In the genomic region with DNA sequence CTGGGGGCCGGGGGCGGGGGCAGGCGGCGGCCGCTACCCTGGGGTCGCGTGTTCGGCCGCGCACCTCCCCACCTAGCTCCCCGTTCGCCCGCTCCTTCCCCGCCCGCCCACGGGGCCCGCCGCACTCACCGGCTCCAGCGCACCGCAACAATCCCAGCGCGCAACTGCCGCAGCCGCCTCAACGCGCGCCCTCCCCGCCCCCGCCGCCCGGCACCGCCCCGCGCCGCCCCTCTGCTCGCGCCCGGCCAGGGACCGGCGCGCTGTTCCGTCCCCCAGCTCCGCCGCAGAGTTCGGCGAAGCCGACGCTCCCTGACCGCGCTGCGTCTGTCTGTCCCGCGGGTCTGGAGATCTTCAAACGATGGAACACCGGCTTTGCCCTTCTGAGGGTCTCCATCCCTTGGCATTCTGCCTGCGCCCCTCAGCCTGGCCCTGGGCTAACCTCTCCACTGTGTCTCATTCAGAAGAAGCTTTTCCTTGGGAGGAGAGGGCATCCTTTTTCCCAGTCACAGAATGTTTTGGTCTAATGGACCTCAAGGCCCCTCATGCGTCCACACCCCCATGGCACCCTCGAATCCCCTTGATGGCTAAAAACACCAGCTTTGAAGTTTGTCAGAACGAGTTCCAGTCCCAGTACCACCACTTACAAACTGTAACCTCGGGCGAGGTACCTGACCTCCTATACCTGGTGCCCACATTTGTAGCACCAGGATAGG, we compare ENCODE assay signal across 8 cellular contexts. TPM values are rescaled to one million over a fixed set of nuclear protein-coding genes. Genes with fewer than 3 reads are reported as not detected.
A peak's percentile ranks its signal among the peaks of the same experiment; 100 is the strongest.
DNase-seq lines count a peak whose midpoint lies in the region; ATAC-seq and TF ChIP-seq lines count a peak whose summit lies in the region.

A gene (minus strand): TSS at position 166 of the 713 bp plus-strand sequence. CDS start 18,314 bp downstream, outside the sequence.

- TF ChIP-seq CTCF in RWPE1 (conservative IDR thresholded peaks at IDR 0.05; ENCODE audit: low read depth): no peak
- TF ChIP-seq CTCF in natural killer cell (IDR thresholded peaks at IDR 0.05): no peak

- peaks cover 35% of the 10 kb centered on the region for H3K4me1 Mint-ChIP-seq in activated T-helper 2 cell treated with anti-CD3 and anti-CD28 coated beads, Interferon-gamma antibody, Interleukin-2, Interleukin-4, amounts not matched to agents 10 μg/mL and 5 μg/mL and 100 μg/mL, durations not matched to agents 14 hours and 24 hours and 36 hours (ENCODE audit: low read depth)
- H3K4me1 Mint-ChIP-seq in natural killer cell: peaks cover 38 to 49% of the 10 kb centered on the region in 2 donors

- H3K36me3 Mint-ChIP-seq in activated T-helper 2 cell treated with anti-CD3 and anti-CD28 coated beads, Interferon-gamma antibody, Interleukin-2, Interleukin-4, amounts not matched to agents 10 μg/mL and 5 μg/mL and 100 μg/mL, durations not matched to agents 14 hours and 24 hours and 36 hours (ENCODE audit: low read depth): peaks cover 29% of the 10 kb centered on the region
- no peaks in the 10 kb centered on the region for H3K36me3 Mint-ChIP-seq in natural killer cell

- DNase-seq in COLO829 (ENCODE audit: low spot score) (peak; percentile 42), HUDEP-2 (lab: John Stamatoyannopoulos, UW; ENCODE audit: unreplicated experiment in 76 of 76) (peak in 59 of 76 experiments; percentile 4 to 74 (median 49)), RWPE1 (ENCODE audit: low spot score) (peak; percentile 89), fibroblast of peridontal ligament (ENCODE audit: extremely low read depth) (peak; percentile 55), natural killer cell (peak; percentile 77)
- peak; percentile 76 for DNase-seq in activated T-helper 2 cell treated with anti-CD3 and anti-CD28 coated beads, Interferon-gamma antibody, Interleukin-2, Interleukin-4, amounts not matched to agents 10 μg/mL and 5 μg/mL and 100 μg/mL, durations not matched to agents 14 hours and 24 hours and 36 hours (ENCODE audit: low spot score)
- DNase-seq in stimulated activated naive CD4-positive, alpha-beta T cell (lab: John Stamatoyannopoulos, UW): peak; percentile 52 to 84 (median 65)

- H3K9me3 Mint-ChIP-seq in activated T-helper 2 cell treated with anti-CD3 and anti-CD28 coated beads, Interferon-gamma antibody, Interleukin-2, Interleukin-4, amounts not matched to agents 10 μg/mL and 5 μg/mL and 100 μg/mL, durations not matched to agents 14 hours and 24 hours and 36 hours: no peaks in the 10 kb centered on the region
- no peaks in the 10 kb centered on the region for H3K9me3 Mint-ChIP-seq in natural killer cell

- H3K27me3 Mint-ChIP-seq in activated T-helper 2 cell treated with anti-CD3 and anti-CD28 coated beads, Interferon-gamma antibody, Interleukin-2, Interleukin-4, amounts not matched to agents 10 μg/mL and 5 μg/mL and 100 μg/mL, durations not matched to agents 14 hours and 24 hours and 36 hours (ENCODE audit: low read depth): no peaks in the 10 kb centered on the region
- H3K27me3 Mint-ChIP-seq in natural killer cell (ENCODE audit: low read depth in 2 of 2): no peaks in the 10 kb centered on the region

- POLR2A ChIA-PET in RWPE1 (lab: Yijun Ruan, JAX; ENCODE audit: low non-redundant PET): interaction anchor here (0.5 to 2.5 kb wide), 4 partner anchors 38 to 497 kb away, joined by 4 to 9 read pairs (median 4); a partner anchor contains a TSS

- peak within 1 kb of the TSS; percentile 99 for H3K4me3 Mint-ChIP-seq in activated T-helper 2 cell treated with anti-CD3 and anti-CD28 coated beads, Interferon-gamma antibody, Interleukin-2, Interleukin-4, amounts not matched to agents 10 μg/mL and 5 μg/mL and 100 μg/mL, durations not matched to agents 14 hours and 24 hours and 36 hours (ENCODE audit: low read depth)
- peak within 1 kb of the TSS; percentile 100 for H3K4me3 Mint-ChIP-seq in natural killer cell

- ATAC-seq in GM19468 (IDR thresholded peaks at IDR 0.05; ENCODE audit: extremely low read depth, unreplicated experiment): peak; percentile 19
- ATAC-seq in natural killer cell: peak; percentile 87 to 90 (median 89)

- CTCF ChIA-PET in RWPE1 (lab: Yijun Ruan, JAX): interaction anchor here (0.5 to 2.5 kb wide), 6 partner anchors 16 to 749 kb away, joined by 3 to 12 read pairs (median 3); a partner anchor contains a TSS

- peak within 1 kb of the TSS; percentile 99 for H3K27ac Mint-ChIP-seq in activated T-helper 2 cell treated with anti-CD3 and anti-CD28 coated beads, Interferon-gamma antibody, Interleukin-2, Interleukin-4, amounts not matched to agents 10 μg/mL and 5 μg/mL and 100 μg/mL, durations not matched to agents 14 hours and 24 hours and 36 hours
- peak within 1 kb of the TSS; percentile 95 to 99 for H3K27ac Mint-ChIP-seq in natural killer cell

- H3K27ac ChIP-seq in RWPE1: peak within 1 kb of the TSS; percentile 88

- intact Hi-C loops in activated T-helper 2 cell treated with anti-CD3 and anti-CD28 coated beads, Interferon-gamma antibody, Interleukin-2, Interleukin-4, amounts not matched to agents 10 μg/mL and 5 μg/mL and 100 μg/mL, durations not matched to agents 14 hours and 24 hours and 36 hours (cut with micrococcal nuclease): loop anchor here (5.0 kb wide), 1 partner anchor 56 kb away; no protein-coding TSS in a partner anchor
- intact Hi-C loops in natural killer cell (cut with micrococcal nuclease): loop anchor here (2.0 kb wide), 1 partner anchor 274 kb away; a partner anchor contains a TSS

RNA-seq across cellular contexts. Expression of the gene that starts here (rescaled TPM):
- total RNA-seq in activated T-helper 2 cell treated with anti-CD3 and anti-CD28 coated beads, Interferon-gamma antibody, Interleukin-2, Interleukin-4, amounts not matched to agents 10 μg/mL and 5 μg/mL and 100 μg/mL, durations not matched to agents 14 hours and 24 hours and 36 hours: 58.1 and 60.6 TPM in 2 replicates
- total RNA-seq in natural killer cell: 100 to 1,000 TPM in 1 of 3 donors, 10 to 100 TPM in 2; 84.4 to 110 (median 89.4) TPM

Comparison
In these comparisons a context has a peak if more than half of its experiments do, and no peak if none do; other contexts are left out.
1. Peak in every context shown above with its lines: DNase-seq, ATAC-seq and H3K27ac ChIP-seq.